In the genomic region with DNA sequence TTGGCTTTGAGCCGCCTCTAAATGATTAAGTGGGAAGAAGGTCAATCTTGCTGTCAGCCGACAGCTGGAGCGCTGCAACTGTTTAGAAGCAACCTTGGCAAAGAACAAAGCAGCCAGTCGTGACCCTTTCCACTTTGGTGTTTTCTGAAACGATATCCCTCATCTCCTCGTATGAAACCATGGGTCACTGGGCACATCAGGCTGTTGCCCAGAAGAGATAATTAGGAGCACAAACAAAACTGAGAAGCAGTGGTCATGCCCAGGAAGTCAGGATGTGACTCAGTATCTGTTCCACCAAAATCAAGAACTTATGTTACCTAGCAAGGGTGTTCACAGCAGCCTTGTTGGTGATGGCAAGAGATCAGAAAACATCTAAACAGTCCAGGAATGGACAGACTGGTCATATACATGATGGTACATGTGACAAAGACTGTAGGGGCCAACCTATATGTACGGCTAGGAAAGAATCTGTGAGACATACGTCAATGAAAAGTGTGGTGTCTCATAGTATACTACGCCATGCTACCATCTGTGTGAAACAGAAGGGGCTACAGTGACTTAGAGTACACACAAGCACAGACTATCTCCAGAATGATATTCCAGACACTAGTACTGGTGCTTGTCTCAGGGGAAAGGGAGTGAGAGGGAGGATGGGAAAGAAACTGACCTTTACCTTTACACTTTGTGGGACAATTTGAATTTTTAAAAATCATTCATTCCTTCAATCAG, we compare ENCODE assay signal across 9 cellular contexts. TPM values are rescaled to one million over a fixed set of nuclear protein-coding genes. Genes with fewer than 3 reads are reported as not detected.
DNase-seq lines count a peak whose midpoint lies in the region; ATAC-seq and TF ChIP-seq lines count a peak whose summit lies in the region.
"Had no signal": no experiment of that assay in that cellular context is flagged by ENCODE, and none has a peak within 500 bp of the region (broad histone marks: within the 10 kb centered on the region; RNA-seq: fewer than 3 reads in every experiment).

No MANE protein-coding gene starts in this region.

- peak in 1 of 2 donors; percentile 24 for ATAC-seq in lower lobe of right lung

- H3K4ac ChIP-seq in trophoblast cell (ENCODE audit: low read depth, low read length), result no peak overlapping the region

- no peak overlapping the region for H4K8ac ChIP-seq in trophoblast cell (ENCODE audit: low read depth, low read length)

- no peak overlapping the region for H3K4me2 ChIP-seq in trophoblast cell (ENCODE audit: low read length)

- H3K9me3 Mint-ChIP-seq in activated naive CD4-positive, alpha-beta T cell treated with anti-CD3 and anti-CD28 coated beads, Interleukin-2, amount 10 ng/mL, durations not matched to agents 7 days and 5 days, result no peaks in the 10 kb centered on the region
- H3K9me3 Mint-ChIP-seq in brain, result no peaks in the 10 kb centered on the region

- H3K4me3 ChIP-seq in lower lobe of right lung (no peak overlapping the region), uterus (no peak overlapping the region), HAP-1 (no peak overlapping the region), trophoblast cell (ENCODE audit: low read depth, low read length) (no peak overlapping the region)

- DNase-seq in activated naive CD4-positive, alpha-beta T cell treated with anti-CD3 and anti-CD28 coated beads, Interleukin-2, amount 10 ng/mL, durations not matched to agents 7 days and 5 days, result no peak
- DNase-seq in activated naive CD4-positive, alpha-beta T cell treated with Interleukin-2 at 50 U/mL for 16 hours, result no peak
- no peak for DNase-seq in lower lobe of right lung
- DNase-seq in uterus, result peak in 1 of 2 donors; percentile 25
- DNase-seq in ecto neural progenitor cell (ENCODE audit: low spot score), result no peak
- no peak for DNase-seq in HAP-1 (ENCODE audit: low spot score in 2 of 2)
- no peak for DNase-seq in trophoblast cell
- DNase-seq: DMS153 had no signal

- H3K27me3 ChIP-seq in lower lobe of right lung (ENCODE audit: low read depth) (no peaks in the 10 kb centered on the region), uterus (no peaks in the 10 kb centered on the region), HAP-1 (ENCODE audit: low read depth) (no peaks in the 10 kb centered on the region), trophoblast cell (ENCODE audit: insufficient read depth, low read length) (no peaks in the 10 kb centered on the region)

- H2BK12ac ChIP-seq in trophoblast cell (ENCODE audit: low read length), result no peak overlapping the region

- peaks cover 48% of the 10 kb centered on the region for H3K4me1 Mint-ChIP-seq in activated naive CD4-positive, alpha-beta T cell treated with anti-CD3 and anti-CD28 coated beads, Interleukin-2, amount 10 ng/mL, durations not matched to agents 7 days and 5 days
- H3K4me1 Mint-ChIP-seq in brain, result peaks cover 40% of the 10 kb centered on the region

- H3K4me1 ChIP-seq in lower lobe of right lung, result peaks cover 65% of the 10 kb centered on the region
- H3K4me1 ChIP-seq in uterus, result no peaks in the 10 kb centered on the region
- peaks cover 11% of the 10 kb centered on the region for H3K4me1 ChIP-seq in HAP-1
- peaks cover 3% of the 10 kb centered on the region in 2 experiments for H3K4me1 ChIP-seq in trophoblast cell (ENCODE audit: control insufficient read depth in 1 of 2, insufficient read depth in 2 of 2, low read length in 2 of 2)

- no peak overlapping the region for H3K9ac ChIP-seq in trophoblast cell (ENCODE audit: low read length)

- TF ChIP-seq CTCF in brain (conservative IDR thresholded peaks at IDR 0.05), result no peak
- TF ChIP-seq CTCF in lower lobe of right lung (IDR thresholded peaks at IDR 0.05), result no peak
- no peak for TF ChIP-seq CTCF in uterus (IDR thresholded peaks at IDR 0.05)

- no peaks in the 10 kb centered on the region for H3K9me3 ChIP-seq in lower lobe of right lung
- no peaks in the 10 kb centered on the region for H3K9me3 ChIP-seq in uterus
- no peaks in the 10 kb centered on the region for H3K9me3 ChIP-seq in HAP-1
- no peaks in the 10 kb centered on the region for H3K9me3 ChIP-seq in trophoblast cell (ENCODE audit: insufficient read depth, low read depth, low read length)

- H3K23ac ChIP-seq in trophoblast cell (ENCODE audit: low read length), result no peak overlapping the region

- H3K4me3 Mint-ChIP-seq in activated naive CD4-positive, alpha-beta T cell treated with anti-CD3 and anti-CD28 coated beads, Interleukin-2, amount 10 ng/mL, durations not matched to agents 7 days and 5 days, result no peak overlapping the region
- H3K4me3 Mint-ChIP-seq in brain, result no peak overlapping the region

- CTCF ChIA-PET in activated naive CD4-positive, alpha-beta T cell treated with anti-CD3 and anti-CD28 coated beads, Interleukin-2, amount 10 ng/mL, durations not matched to agents 7 days and 5 days (lab: Charles Lee), result interaction anchor here (1.2 to 1.4 kb wide), 3 partner anchors 13 to 133 kb away, joined by 3 to 13 read pairs (median 4); no protein-coding TSS in a partner anchor

- peaks cover 77% of the 10 kb centered on the region for H3K36me3 Mint-ChIP-seq in activated naive CD4-positive, alpha-beta T cell treated with anti-CD3 and anti-CD28 coated beads, Interleukin-2, amount 10 ng/mL, durations not matched to agents 7 days and 5 days
- H3K36me3 Mint-ChIP-seq in brain, result peaks cover 20% of the 10 kb centered on the region

- H4K91ac ChIP-seq in trophoblast cell (ENCODE audit: low read depth, low read length), result no peak overlapping the region

- in situ Hi-C loops in HAP-1 (cut with MboI; ENCODE audit: low sequenced_read_pairs), result loop anchor here (10.0 kb wide), 1 partner anchor 229 kb away; a partner anchor contains a TSS

- H2BK120ac ChIP-seq in trophoblast cell (ENCODE audit: insufficient read depth, low read length, poor library complexity), result no peak overlapping the region

- H3K79me1 ChIP-seq in trophoblast cell (ENCODE audit: low read length), result no peaks in the 10 kb centered on the region

- H3K27ac ChIP-seq in lower lobe of right lung, result peak overlapping the region; percentile 70
- peak overlapping the region; percentile 50 to 75 for H3K27ac ChIP-seq in uterus
- H3K27ac ChIP-seq in trophoblast cell (ENCODE audit: low read depth, low read length), result no peak overlapping the region

- WGBS in trophoblast cell (ENCODE audit: extremely low coverage, insufficient coverage, insufficient read length), result no CpG with 5 or more reads among the region's 9 CpGs

- H3K27ac Mint-ChIP-seq in activated naive CD4-positive, alpha-beta T cell treated with anti-CD3 and anti-CD28 coated beads, Interleukin-2, amount 10 ng/mL, durations not matched to agents 7 days and 5 days, result peak overlapping the region; percentile 84
- peak overlapping the region in 4 of 5 experiments; percentile 20 to 68 (median 38) for H3K27ac Mint-ChIP-seq in brain

- no peak for TF ChIP-seq POLR2A in uterus (IDR thresholded peaks at IDR 0.05)

- no peak overlapping the region for H3K14ac ChIP-seq in trophoblast cell (ENCODE audit: low read length)

- intact Hi-C loops in lower lobe of right lung (cut with DNase I), result no loop called here
- intact Hi-C loops in uterus (cut with DNase I; ENCODE audit: low total_unique reads), result no loop called here

- H2AK5ac ChIP-seq in trophoblast cell (ENCODE audit: low read length), result no peak overlapping the region

- H3K18ac ChIP-seq in trophoblast cell (ENCODE audit: low read length), result no peak overlapping the region

- H4K12ac ChIP-seq in trophoblast cell (ENCODE audit: low read depth, low read length), result no peak overlapping the region

- H2AFZ ChIP-seq in trophoblast cell (ENCODE audit: insufficient read depth, low read length, poor library complexity), result no peak overlapping the region

- H3K27me3 Mint-ChIP-seq in activated naive CD4-positive, alpha-beta T cell treated with anti-CD3 and anti-CD28 coated beads, Interleukin-2, amount 10 ng/mL, durations not matched to agents 7 days and 5 days, result no peaks in the 10 kb centered on the region
- H3K27me3 Mint-ChIP-seq in brain, result peaks cover 4% of the 10 kb centered on the region

- H3K36me3 ChIP-seq in lower lobe of right lung, result peaks cover 69% of the 10 kb centered on the region
- H3K36me3 ChIP-seq in uterus, result no peaks in the 10 kb centered on the region
- no peaks in the 10 kb centered on the region for H3K36me3 ChIP-seq in HAP-1 (replicated peaks)
- H3K36me3 ChIP-seq in trophoblast cell (ENCODE audit: control insufficient read depth in 1 of 2, insufficient read depth in 2 of 2, low read length in 2 of 2), result peaks cover 7 to 9% of the 10 kb centered on the region in 2 experiments

- no peaks in the 10 kb centered on the region for H3K79me2 ChIP-seq in trophoblast cell (ENCODE audit: control insufficient read depth, insufficient read depth, low read length, poor library complexity)

- H2BK5ac ChIP-seq in trophoblast cell (ENCODE audit: low read depth, low read length, poor library complexity), result no peak overlapping the region

RNA-seq across cellular contexts. Expression of a gene that starts 22.4 kb away (rescaled TPM):
- 16.9 TPM for polyA plus RNA-seq in brain (ENCODE audit: insufficient read depth, low read depth, low replicate concordance)
- total RNA-seq in lower lobe of right lung, result 37.0 TPM
- 10 to 100 TPM; 20.0 to 29.2 (median 27.0) TPM for total RNA-seq in uterus
- 15.1 and 17.4 TPM in 2 replicates for polyA plus RNA-seq in trophoblast cell (2013)

RNA-seq across cellular contexts. Expression of a gene that starts 40.2 kb away (rescaled TPM):
- 43.1 TPM for polyA plus RNA-seq in brain (ENCODE audit: insufficient read depth, low read depth, low replicate concordance)
- 34.8 TPM for total RNA-seq in lower lobe of right lung
- 100 to 1,000 TPM in 1 of 4 donors, 10 to 100 TPM in 3; 12.6 to 117 (median 46.6) TPM for total RNA-seq in uterus
- polyA plus RNA-seq in trophoblast cell (2013), result 8.3 and 8.6 TPM in 2 replicates
